ENCODE assay signal across 39 cellular contexts in genomic region chr2:12688898-12689297, GRCh38.
"Had no signal": no experiment of that assay in that cellular context is flagged by ENCODE, and none has a peak within 500 bp of the region (broad histone marks: within the 10 kb centered on the region; RNA-seq: fewer than 3 reads in every experiment).

No MANE protein-coding gene starts in this region.

- H3K4me3 Mint-ChIP-seq: activated naive CD4-positive, alpha-beta T cell treated with anti-CD3 and anti-CD28 coated beads for 36 hours; activated naive CD4-positive, alpha-beta T cell treated with anti-CD3 and anti-CD28 coated beads, Interleukin-2, amount 10 ng/mL, durations not matched to agents 7 days and 5 days; activated naive CD4-positive, alpha-beta T cell treated with anti-CD3 and anti-CD28 coated beads, Interleukin-2, amount 50 U/mL, for 24 hours; activated naive CD8-positive, alpha-beta T cell; activated naive CD8-positive, alpha-beta T cell treated with anti-CD3 and anti-CD28 coated beads for 36 hours; activated naive CD8-positive, alpha-beta T cell treated with anti-CD3 and anti-CD28 coated beads, Interleukin-2, amount 10 ng/mL, durations not matched to agents 7 days and 5 days; activated naive CD8-positive, alpha-beta T cell treated with anti-CD3 and anti-CD28 coated beads, Interleukin-2, amount 50 U/mL, for 24 hours; activated T-cell treated with anti-CD3 and anti-CD28 coated beads, Interleukin-2, amount 50 U/mL, for 24 hours; activated T-cell treated with anti-CD3 and anti-CD28 coated beads, Interleukin-2, amount 50 U/mL, for 4 hours; activated T-cell treated with anti-CD3 and anti-CD28 coated beads, Interleukin-2, amount 50 U/mL, for 72 hours; activated T-helper 1 cell treated with anti-CD3 and anti-CD28 coated beads, Interleukin-12 subunit alpha, Interleukin-12 subunit beta, Interleukin-2, Interleukin-4 antibody, amounts not matched to agents 30 ng/mL and 10 ng/mL and 1 ng/mL, durations not matched to agents 14 hours and 24 hours and 36 hours; activated T-helper 17 cell treated with anti-CD3 and anti-CD28 coated beads, Interleukin-2, amount 50 U/mL, for 72 hours; brain; central memory CD8-positive, alpha-beta T cell had no signal

- H3K27me3 Mint-ChIP-seq: activated naive CD4-positive, alpha-beta T cell treated with anti-CD3 and anti-CD28 coated beads, Interleukin-2, amount 50 U/mL, for 24 hours; activated naive CD8-positive, alpha-beta T cell; activated naive CD8-positive, alpha-beta T cell treated with anti-CD3 and anti-CD28 coated beads for 36 hours; activated T-cell treated with anti-CD3 and anti-CD28 coated beads, Interleukin-2, amount 50 U/mL, for 24 hours; activated T-helper 17 cell treated with anti-CD3 and anti-CD28 coated beads, Interleukin-2, amount 50 U/mL, for 72 hours had no signal

- H3K4me3 ChIP-seq: adrenal gland, ascending aorta, body of pancreas, breast epithelium, cardiac muscle cell had no signal

- H3K9me3 ChIP-seq: adrenal gland, ascending aorta, body of pancreas, breast epithelium had no signal

- H3K27me3 ChIP-seq: adrenal gland, ascending aorta, body of pancreas, brain microvascular endothelial cell, breast epithelium, cardiac muscle cell had no signal

- ATAC-seq: activated naive CD4-positive, alpha-beta T cell treated with anti-CD3 and anti-CD28 coated beads, Interleukin-2, amount 50 U/mL, for 72 hours; activated naive CD8-positive, alpha-beta T cell treated with anti-CD3 and anti-CD28 coated beads, Interleukin-2, amount 50 U/mL, for 24 hours; activated T-cell treated with anti-CD3 and anti-CD28 coated beads, Interleukin-2, amount 50 U/mL, for 4 hours; activated T-cell treated with anti-CD3 and anti-CD28 coated beads, Interleukin-2, amount 50 U/mL, for 72 hours; activated T-helper 17 cell treated with anti-CD3 and anti-CD28 coated beads, Interleukin-2, amount 50 U/mL, for 72 hours; body of pancreas had no signal

- FAIRE-seq: astrocyte, bronchial epithelial cell had no signal

- H3K27ac ChIP-seq: adrenal gland, ascending aorta, body of pancreas, brain microvascular endothelial cell, breast epithelium, cardiac muscle cell had no signal

- H3K36me3 ChIP-seq: adrenal gland, ascending aorta, brain microvascular endothelial cell, breast epithelium, cardiac muscle cell had no signal

- DNase-seq: activated effector memory CD4-positive, alpha-beta T cell treated with anti-CD3 and anti-CD28 coated beads, Interleukin-2, amount 50 U/mL, for 16 hours; activated effector memory CD4-positive, alpha-beta T cell treated with Interleukin-2 at 50 U/mL for 16 hours; activated gamma-delta T cell; activated gamma-delta T cell treated with Interleukin-2 at 50 U/mL for 16 hours; activated naive CD4-positive, alpha-beta T cell; activated naive CD4-positive, alpha-beta T cell treated with anti-CD3 and anti-CD28 coated beads for 36 hours; activated naive CD4-positive, alpha-beta T cell treated with anti-CD3 and anti-CD28 coated beads, Interleukin-2, amount 10 ng/mL, durations not matched to agents 7 days and 5 days; activated naive CD4-positive, alpha-beta T cell treated with anti-CD3 and anti-CD28 coated beads, Interleukin-2, amount 50 U/mL, for 16 hours; activated naive CD4-positive, alpha-beta T cell treated with Interleukin-2 at 50 U/mL for 16 hours; activated naive CD8-positive, alpha-beta T cell treated with anti-CD3 and anti-CD28 coated beads for 36 hours; activated naive CD8-positive, alpha-beta T cell treated with anti-CD3 and anti-CD28 coated beads, Interleukin-2, amount 10 ng/mL, durations not matched to agents 7 days and 5 days; activated naive CD8-positive, alpha-beta T cell treated with anti-CD3 and anti-CD28 coated beads, Interleukin-2, amount 50 U/mL, for 24 hours; activated T-cell treated with anti-CD3 and anti-CD28 coated beads, Interleukin-2, amount 50 U/mL, for 24 hours; activated T-cell treated with anti-CD3 and anti-CD28 coated beads, Interleukin-2, amount 50 U/mL, for 4 hours; activated T-cell treated with anti-CD3 and anti-CD28 coated beads, Interleukin-2, amount 50 U/mL, for 48 hours; activated T-cell treated with anti-CD3 and anti-CD28 coated beads, Interleukin-2, amount 50 U/mL, for 72 hours; adrenal gland; amniotic stem cell; amygdala; anterior cingulate cortex; aorta; body of pancreas; brain microvascular endothelial cell; caudate nucleus; central memory CD4-positive, alpha-beta T cell; cerebellar nuclear complex had no signal

- H3K27ac Mint-ChIP-seq: activated naive CD4-positive, alpha-beta T cell treated with anti-CD3 and anti-CD28 coated beads for 36 hours; activated naive CD4-positive, alpha-beta T cell treated with anti-CD3 and anti-CD28 coated beads, Interleukin-2, amount 10 ng/mL, durations not matched to agents 7 days and 5 days; activated naive CD4-positive, alpha-beta T cell treated with anti-CD3 and anti-CD28 coated beads, Interleukin-2, amount 50 U/mL, for 24 hours; activated naive CD4-positive, alpha-beta T cell treated with anti-CD3 and anti-CD28 coated beads, Interleukin-2, amount 50 U/mL, for 72 hours; activated naive CD8-positive, alpha-beta T cell; activated naive CD8-positive, alpha-beta T cell treated with anti-CD3 and anti-CD28 coated beads for 36 hours; activated naive CD8-positive, alpha-beta T cell treated with anti-CD3 and anti-CD28 coated beads, Interleukin-2, amount 10 ng/mL, durations not matched to agents 7 days and 5 days; activated naive CD8-positive, alpha-beta T cell treated with anti-CD3 and anti-CD28 coated beads, Interleukin-2, amount 50 U/mL, for 24 hours; activated T-cell treated with anti-CD3 and anti-CD28 coated beads, Interleukin-2, amount 50 U/mL, for 24 hours; activated T-cell treated with anti-CD3 and anti-CD28 coated beads, Interleukin-2, amount 50 U/mL, for 72 hours; activated T-helper 1 cell treated with anti-CD3 and anti-CD28 coated beads, Interleukin-12 subunit alpha, Interleukin-12 subunit beta, Interleukin-2, Interleukin-4 antibody, amounts not matched to agents 30 ng/mL and 10 ng/mL and 1 ng/mL, durations not matched to agents 14 hours and 24 hours and 36 hours; activated T-helper 17 cell treated with anti-CD3 and anti-CD28 coated beads, Interleukin-2, amount 50 U/mL, for 72 hours; activated T-helper 2 cell treated with anti-CD3 and anti-CD28 coated beads, Interferon-gamma antibody, Interleukin-2, Interleukin-4, amounts not matched to agents 10 μg/mL and 5 μg/mL and 100 μg/mL, durations not matched to agents 14 hours and 24 hours and 36 hours; brain had no signal

- H3K4me1 Mint-ChIP-seq: activated naive CD8-positive, alpha-beta T cell treated with anti-CD3 and anti-CD28 coated beads, Interleukin-2, amount 50 U/mL, for 24 hours; central memory CD8-positive, alpha-beta T cell had no signal
